ENCODE assay signal across 8 cellular contexts in the genomic region with DNA sequence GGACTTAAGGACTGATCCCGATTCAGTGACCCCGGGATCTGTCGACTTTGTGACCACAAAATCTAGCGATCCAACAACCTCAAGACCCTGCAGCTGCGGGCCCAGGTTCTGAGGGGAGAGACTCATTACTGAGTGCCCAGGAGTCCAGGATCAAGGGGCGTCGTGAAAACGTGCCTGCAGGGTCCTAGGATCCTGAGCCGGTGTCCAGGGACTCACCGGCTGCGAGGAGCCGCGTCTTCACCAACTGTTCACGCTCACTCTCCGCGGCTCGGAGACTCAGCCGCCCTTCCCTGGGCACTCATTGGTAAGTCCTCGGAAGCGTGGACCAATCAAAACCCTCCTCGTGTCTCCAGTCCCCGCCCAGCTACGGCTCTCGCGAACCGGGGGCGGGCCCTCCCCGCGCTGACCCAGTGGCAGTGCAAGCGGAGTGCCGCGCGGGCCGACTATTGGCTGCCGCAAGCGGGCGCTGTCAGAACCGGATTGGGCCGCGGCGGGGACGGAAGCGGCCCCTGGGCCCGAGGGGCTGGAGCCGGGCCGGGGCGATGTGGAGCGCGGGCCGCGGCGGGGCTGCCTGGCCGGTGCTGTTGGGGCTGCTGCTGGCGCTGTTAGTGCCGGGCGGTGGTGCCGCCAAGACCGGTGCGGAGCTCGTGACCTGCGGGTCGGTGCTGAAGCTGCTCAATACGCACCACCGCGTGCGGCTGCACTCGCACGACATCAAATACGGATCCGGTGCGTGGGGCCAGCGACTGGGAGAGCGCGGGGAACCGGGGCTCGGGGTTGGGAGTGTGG. TPM values are rescaled to one million over a fixed set of nuclear protein-coding genes. Genes with fewer than 3 reads are reported as not detected.
A peak's percentile ranks its signal among the peaks of the same experiment; 100 is the strongest.
DNase-seq lines count a peak whose midpoint lies in the region; ATAC-seq, FAIRE-seq and TF ChIP-seq lines count a peak whose summit lies in the region.

A gene with protein sequence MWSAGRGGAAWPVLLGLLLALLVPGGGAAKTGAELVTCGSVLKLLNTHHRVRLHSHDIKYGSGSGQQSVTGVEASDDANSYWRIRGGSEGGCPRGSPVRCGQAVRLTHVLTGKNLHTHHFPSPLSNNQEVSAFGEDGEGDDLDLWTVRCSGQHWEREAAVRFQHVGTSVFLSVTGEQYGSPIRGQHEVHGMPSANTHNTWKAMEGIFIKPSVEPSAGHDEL (plus strand): TSS at position 508 of the 789 bp plus-strand sequence. CDS start 35 bp downstream, at position 543.

- TF ChIP-seq EP300 in H1 (IDR thresholded peaks at IDR 0.05; ENCODE audit: borderline replicate concordance in 1 of 2, low read depth in 2 of 2, low read length in 2 of 2) = peak in 1 of 2 experiments; percentile 18; a peak in 1 of 3 replicates

- H4K5ac ChIP-seq in H1 (ENCODE audit: insufficient read length, low read depth, low read length) = no peak within 1 kb of the TSS

- no peak within 1 kb of the TSS for H3K14ac ChIP-seq in H1 (ENCODE audit: insufficient read length)

- H3K4me3 ChIP-seq in HUES48 (ENCODE audit: low read depth, low read length) (peak within 1 kb of the TSS; percentile 78), H1 (ENCODE audit: extremely low read depth in 1 of 4, insufficient read depth in 2 of 4, low read depth in 3 of 4, low read length in 4 of 4) (peak within 1 kb of the TSS; percentile 65 to 77 (median 72))

- no peak for TF ChIP-seq RAD21 in H1 (IDR thresholded peaks at IDR 0.05 in 1 of 2, conservative IDR thresholded peaks at IDR 0.05 in 1 of 2; ENCODE audit: low read depth in 2 of 2, low read length in 2 of 2)

- no peak within 1 kb of the TSS for H3K27ac ChIP-seq in HUES48 (ENCODE audit: low read depth, low read length)
- H3K27ac ChIP-seq in H1 (ENCODE audit: low read depth, low read length) = no peak within 1 kb of the TSS

- in situ Hi-C loops in Caki2 (cut with HindIII; ENCODE audit: low pct_unique_long_range_greater_than_20kb, low sequenced_read_pairs) = no loop called here

- peak; percentile 99 for DNase-seq in Caki2 (ENCODE audit: low read depth)
- DNase-seq in NOMO-1 treated with dmso at 0.1 percent for 144 hours (lab: John Stamatoyannopoulos, UW; ENCODE audit: unreplicated experiment) = peak; percentile 98
- DNase-seq in activated CD8-positive, alpha-beta memory T cell treated with anti-CD3 and anti-CD28 coated beads for 4 hours (ENCODE audit: low read depth in 2 of 2) = peak; percentile 96
- peak; percentile 92 to 96 for DNase-seq in H1 (ENCODE audit: low read depth in 1 of 2, low spot score in 2 of 2)
- DNase-seq in memory B cell (ENCODE audit: low spot score in 2 of 2) = peak; percentile 95 to 97
- peak; percentile 96 for DNase-seq in stimulated activated CD8-positive, alpha-beta memory T cell treated with anti-CD3 and anti-CD28 coated beads, Interleukin-12 subunit alpha, Interleukin-12 subunit beta, amount 100 ng/mL, for 1 hour (ENCODE audit: low read depth)

- H3K79me1 ChIP-seq in H1 (ENCODE audit: low read depth, low read length) = no peaks in the 10 kb centered on the region

- H2AK5ac ChIP-seq in H1 (ENCODE audit: low read depth, low read length) = no peak within 1 kb of the TSS

- H3K4me3 Mint-ChIP-seq in memory B cell = peak within 1 kb of the TSS; percentile 78

- no peak within 1 kb of the TSS for H2BK120ac ChIP-seq in H1 (replicated peaks; ENCODE audit: low read depth, low read length)

- peaks cover 10% of the 10 kb centered on the region; the same call in 1 of the 2 replicates for H3K36me3 ChIP-seq in HUES48 (ENCODE audit: control insufficient read depth, insufficient read depth, low read length)
- H3K36me3 ChIP-seq in H1 (ENCODE audit: control insufficient read depth in 2 of 4, insufficient read depth in 4 of 4, low read length in 3 of 4) = no peaks in the 10 kb centered on the region

- FAIRE-seq in H1 (lab: Jason Lieb, UNC) = no peak

- H3K27ac Mint-ChIP-seq in memory B cell = peak within 1 kb of the TSS; percentile 22

- POLR2A ChIA-PET in H1 (lab: Charles Lee; ENCODE audit: partially characterized antibody) = interaction anchor here (1.0 to 5.7 kb wide), 8 partner anchors 11 to 86 kb away, joined by 3 to 74 read pairs (median 4); a partner anchor contains a TSS

- ATAC-seq in GM21390 (IDR thresholded peaks at IDR 0.05; ENCODE audit: unreplicated experiment) (peak; percentile 83), memory B cell (ENCODE audit: low read depth) (peak; percentile 95)

- H4K20me1 ChIP-seq in H1 (replicated peaks in 1 of 2; ENCODE audit: control insufficient read depth in 1 of 2, insufficient read depth in 2 of 2, low read length in 2 of 2) = peaks cover 0 to 11% of the 10 kb centered on the region in 2 experiments

- 3% methylated on average over 64 of the region's 76 CpGs; no CpG with 5 or more reads in 1 of the 2 experiments for whole genome bisulfite sequencing in H1 (ENCODE audit: extremely low coverage in 1 of 2, insufficient coverage in 1 of 2, insufficient read length in 1 of 2, insufficient replicate concordance in 2 of 2, low coverage in 1 of 2, low lambda C conversion rate in 2 of 2, missing lambda C conversion rate in 1 of 2), 2 experiments

- H3K23ac ChIP-seq in H1 (ENCODE audit: insufficient read length) = no peak within 1 kb of the TSS

- no peaks in the 10 kb centered on the region for H3K9me3 ChIP-seq in HUES48 (ENCODE audit: control insufficient read depth, insufficient read depth, low read length)
- no peaks in the 10 kb centered on the region for H3K9me3 ChIP-seq in H1 (ENCODE audit: insufficient read depth in 2 of 2, low read depth in 1 of 2, low read length in 1 of 2)

- H2AFZ ChIP-seq in H1 (ENCODE audit: low read length) = peak within 1 kb of the TSS; percentile 58

- H4K8ac ChIP-seq in H1 (ENCODE audit: extremely low read depth, insufficient read depth, low read length) = peak within 1 kb of the TSS; percentile 87

- peak in 1 of 2 experiments; percentile 64; a peak in 2 of 3 replicates for TF ChIP-seq POLR2A in H1 (IDR thresholded peaks at IDR 0.05; ENCODE audit: control extremely low read depth in 1 of 2, low read depth in 2 of 2, low read length in 2 of 2)

- H3K36me3 Mint-ChIP-seq in memory B cell = peaks cover 6% of the 10 kb centered on the region

- H3K18ac ChIP-seq in H1 (ENCODE audit: extremely low read depth, low read length) = peak within 1 kb of the TSS; percentile 36

- peaks cover 6% of the 10 kb centered on the region for H3K4me1 ChIP-seq in HUES48 (ENCODE audit: control insufficient read depth, insufficient read depth, low read length)
- peaks cover 0 to 5% (median 2%) of the 10 kb centered on the region in 4 experiments; a peak in 4 of 7 replicates for H3K4me1 ChIP-seq in H1 (replicated peaks in 1 of 4; ENCODE audit: control insufficient read depth in 3 of 4, insufficient read depth in 4 of 4, low read length in 3 of 4)

- H2BK20ac ChIP-seq in H1 (ENCODE audit: low read length) = no peak within 1 kb of the TSS

- peak within 1 kb of the TSS; percentile 52; the same call in 1 of the 2 replicates for H3K9ac ChIP-seq in HUES48 (ENCODE audit: low read depth, low read length)
- H3K9ac ChIP-seq in H1 (replicated peaks in 1 of 4; ENCODE audit: extremely low read depth in 1 of 4, low read depth in 3 of 4, low read length in 3 of 4) = peak within 1 kb of the TSS; percentile 65 to 86 (median 75)

- peak within 1 kb of the TSS; percentile 40 for H4K91ac ChIP-seq in H1 (replicated peaks; ENCODE audit: insufficient read length, low read length)

- H3K79me2 ChIP-seq in H1 (ENCODE audit: control insufficient read depth in 1 of 2, insufficient read depth in 2 of 2, low read length in 2 of 2) = no peaks in the 10 kb centered on the region

- H2BK15ac ChIP-seq in H1 (ENCODE audit: low read length) = peak within 1 kb of the TSS; percentile 92; the same call in 1 of the 2 replicates

- peaks cover 5% of the 10 kb centered on the region; the same call in 1 of the 2 replicates for H3K23me2 ChIP-seq in H1 (ENCODE audit: low read depth, low read length)

- no peaks in the 10 kb centered on the region for H3K27me3 Mint-ChIP-seq in memory B cell

- H3K4me2 ChIP-seq in H1 (ENCODE audit: insufficient read depth in 1 of 2, low read depth in 2 of 2, low read length in 2 of 2) = peak within 1 kb of the TSS; percentile 17 to 91

- CTCF ChIA-PET in H1 (lab: Charles Lee; ENCODE audit: partially characterized antibody) = interaction anchor here (0.5 to 22.2 kb wide), 18 partner anchors 10 to 190 kb away, joined by 3 to 499 read pairs (median 6); a partner anchor contains a TSS

- H2BK12ac ChIP-seq in H1 (ENCODE audit: low read depth, low read length) = peak within 1 kb of the TSS; percentile 84; the same call in 1 of the 2 replicates

- H3K27me3 ChIP-seq in HUES48 (ENCODE audit: control insufficient read depth, insufficient read depth, low read length) = peaks cover 9% of the 10 kb centered on the region; the same call in 1 of the 2 replicates
- peaks cover 0 to 7% (median 1%) of the 10 kb centered on the region in 4 experiments; a peak in 3 of 7 replicates for H3K27me3 ChIP-seq in H1 (replicated peaks in 1 of 4; ENCODE audit: control insufficient read depth in 3 of 4, extremely low read depth in 1 of 4, insufficient read depth in 3 of 4, low read length in 3 of 4)

- 0 out of 4 replicates have a peak, but pooled peaks of 1 of the 3 experiments have one; percentile 2 for TF ChIP-seq CTCF in H1 (IDR thresholded peaks at IDR 0.05; ENCODE audit: control extremely low read depth in 1 of 3, insufficient read depth in 1 of 3, low read depth in 1 of 3, low read length in 3 of 3)

- H3K4ac ChIP-seq in H1 (replicated peaks; ENCODE audit: insufficient read length, low read depth, low read length) = no peak within 1 kb of the TSS

- H3K4me1 Mint-ChIP-seq in memory B cell = peaks cover 16% of the 10 kb centered on the region

- no peaks in the 10 kb centered on the region for H3K9me3 Mint-ChIP-seq in memory B cell

- no peak within 1 kb of the TSS for H2BK5ac ChIP-seq in H1 (ENCODE audit: low read depth, low read length)

- H3K56ac ChIP-seq in H1 (replicated peaks; ENCODE audit: insufficient read length, low read depth, low read length) = peak within 1 kb of the TSS; percentile 24

TF ChIP-seq in H1, 55 proteins besides CTCF, POLR2A, EP300 and RAD21 (continues in another document):
- TF ChIP-seq YY1 (IDR thresholded peaks at IDR 0.05; ENCODE audit: low read depth, low read length) (no peak), TAF7 (optimal IDR thresholded peaks at IDR 0.05; ENCODE audit: borderline replicate concordance, low read depth, low read length) (peak; percentile 38), FOSL1 (IDR thresholded peaks at IDR 0.05; ENCODE audit: insufficient read depth, low read depth, low read length) (no peak), SAP30 (IDR thresholded peaks at IDR 0.05; ENCODE audit: insufficient read depth, insufficient replicate concordance, low read length) (no peak)

RNA-seq across cellular contexts. Expression of the gene that starts here (rescaled TPM):
- total RNA-seq in Caki2 (2014; rRNA removed; shearing (Covaris generic); ENCODE audit: low replicate concordance) = 39.5 and 46.1 TPM in 2 replicates
- total RNA-seq in H1 (2021; fragmentation: NEBNext Ultra II Directional; extraction: Animal tissue kit (Norgen Biotek cat#: 25700)) = 51.1 and 54.5 TPM in 2 replicates
- 59.6 and 75.4 TPM in 2 replicates for polyA plus RNA-seq in H1 (2011; rRNA removed)
- polyA plus RNA-seq in H1 (2011; cell fraction: cytosol; rRNA removed) = 53.2 TPM
- polyA plus RNA-seq in H1 (2011; cell fraction: nucleus; rRNA removed) = 35.8 TPM
- polyA plus RNA-seq in H1 (2012, experiment 1 of 2) = 62.8 to 79.1 TPM (median 67.2 TPM) in 4 replicates
- 42.2 TPM for polyA plus RNA-seq in H1 (2012, experiment 2 of 2)
- 28.1 TPM for polyA plus RNA-seq in H1 (2013, experiment 1 of 2)
- polyA plus RNA-seq in H1 (2013, experiment 2 of 2) = 37.2 TPM
- polyA minus RNA-seq in H1 (2011; rRNA and poly(A)+ RNA removed) = 11.2 and 14.4 TPM in 2 replicates
- polyA minus RNA-seq in H1 (2011; cell fraction: cytosol; rRNA and poly(A)+ RNA removed) = 20.5 TPM
- 13.1 TPM for polyA minus RNA-seq in H1 (2011; cell fraction: nucleus; rRNA and poly(A)+ RNA removed)
